8 cellular contexts compared by ENCODE assay signal in the genomic region with DNA sequence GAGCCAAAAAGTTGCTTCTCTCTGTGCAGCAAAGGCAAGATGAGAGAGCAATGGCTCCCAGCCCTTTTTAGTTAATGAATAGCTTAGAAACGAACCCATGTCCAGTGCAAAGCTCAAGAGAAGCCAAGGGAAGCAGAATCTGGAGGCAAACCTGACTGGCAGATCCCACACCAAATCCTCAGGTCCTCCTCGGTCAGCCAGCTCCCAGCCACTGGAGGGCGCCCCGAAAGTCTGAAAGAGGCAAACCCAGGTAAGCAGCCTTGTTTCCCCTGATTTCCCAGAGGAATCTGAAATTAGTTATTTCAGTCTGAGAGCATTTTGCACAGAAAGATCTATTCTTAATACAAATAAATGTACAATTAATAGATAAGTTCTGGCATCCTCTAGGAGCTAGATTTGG.
DNase-seq lines count a peak whose midpoint lies in the region; ATAC-seq, FAIRE-seq and TF ChIP-seq lines count a peak whose summit lies in the region.

No MANE protein-coding gene starts in this region.

- intact Hi-C loops in mucosa of descending colon (cut with DNase I, micrococcal nuclease) = no loop called here
- intact Hi-C loops in CD8-positive, alpha-beta T cell (cut with DNase I, micrococcal nuclease) = no loop called here

- H3K27me3 Mint-ChIP-seq in HFFc6 (ENCODE audit: insufficient read depth) = peaks cover under 1% of the 10 kb centered on the region; the same call in 1 of the 2 replicates
- no peaks in the 10 kb centered on the region for H3K27me3 Mint-ChIP-seq in CD8-positive, alpha-beta T cell (ENCODE audit: low read depth)
- H3K27me3 Mint-ChIP-seq in stimulated activated memory B cell treated with anti-CD40 and anti-IgM and Interleukin-4, amounts not matched to agents 10 μg/mL and 1 μg/mL and 100 μg/mL, for 72 hours = no peaks in the 10 kb centered on the region

- FAIRE-seq in D721Med (lab: Jason Lieb, UNC) = no peak

- no peaks in the 10 kb centered on the region for H3K9me3 Mint-ChIP-seq in HFFc6
- H3K9me3 Mint-ChIP-seq in CD8-positive, alpha-beta T cell = no peaks in the 10 kb centered on the region
- no peaks in the 10 kb centered on the region for H3K9me3 Mint-ChIP-seq in stimulated activated memory B cell treated with anti-CD40 and anti-IgM and Interleukin-4, amounts not matched to agents 10 μg/mL and 1 μg/mL and 100 μg/mL, for 72 hours

- in situ Hi-C loops in brain microvascular endothelial cell (cut with HindIII; ENCODE audit: low pct_ligation_motif_present, low sequenced_read_pairs) = no loop called here

- DNase-seq in D721Med (ENCODE audit: insufficient read length, low spot score) (no peak), HFFc6 (no peak), brain microvascular endothelial cell (no peak), mucosa of descending colon (peak in 2 of 3 donors; percentile 46 to 47)
- no peak for DNase-seq in CD8-positive, alpha-beta T cell
- DNase-seq in activated CD4-positive, CD25-positive, alpha-beta regulatory T cell (lab: John Stamatoyannopoulos, UW) = no peak

- peaks cover 49% of the 10 kb centered on the region for H3K4me1 Mint-ChIP-seq in HFFc6 (ENCODE audit: low read depth)
- no peaks in the 10 kb centered on the region for H3K4me1 Mint-ChIP-seq in CD8-positive, alpha-beta T cell (ENCODE audit: low read depth)
- H3K4me1 Mint-ChIP-seq in stimulated activated memory B cell treated with anti-CD40 and anti-IgM and Interleukin-4, amounts not matched to agents 10 μg/mL and 1 μg/mL and 100 μg/mL, for 72 hours = no peaks in the 10 kb centered on the region

- no peaks in the 10 kb centered on the region for H3K4me1 ChIP-seq in mucosa of descending colon (ENCODE audit: low read depth)
- H3K4me1 ChIP-seq in CD8-positive, alpha-beta T cell (ENCODE audit: insufficient read depth, low read length) = no peaks in the 10 kb centered on the region

- no peaks in the 10 kb centered on the region for H3K27me3 ChIP-seq in brain microvascular endothelial cell (replicated peaks)
- no peaks in the 10 kb centered on the region for H3K27me3 ChIP-seq in CD8-positive, alpha-beta T cell (ENCODE audit: insufficient read depth, low read length)

- no peak overlapping the region for H3K4me3 ChIP-seq in brain microvascular endothelial cell (ENCODE audit: low read depth, low read length)
- no peak overlapping the region for H3K4me3 ChIP-seq in mucosa of descending colon
- no peak overlapping the region for H3K4me3 ChIP-seq in CD8-positive, alpha-beta T cell (ENCODE audit: low read depth, low read length)

- ATAC-seq in mucosa of descending colon (peak; percentile 31), HG02970 (IDR thresholded peaks at IDR 0.05; ENCODE audit: low FRiP score, unreplicated experiment) (no peak)
- ATAC-seq in CD8-positive, alpha-beta T cell = no peak
- no peak for ATAC-seq in stimulated activated memory B cell treated with anti-CD40 and anti-IgM and Interleukin-4, amounts not matched to agents 10 μg/mL and 1 μg/mL and 100 μg/mL, for 72 hours

- H3K27ac ChIP-seq in brain microvascular endothelial cell = no peak overlapping the region
- H3K27ac ChIP-seq in CD8-positive, alpha-beta T cell (ENCODE audit: low read depth, low read length) = no peak overlapping the region

- POLR2A ChIA-PET in CD8-positive, alpha-beta T cell (lab: Charles Lee) = no interaction called here

- CTCF ChIA-PET in CD8-positive, alpha-beta T cell (lab: Charles Lee) = no interaction called here

- TF ChIP-seq CTCF in D721Med (IDR thresholded peaks at IDR 0.05; ENCODE audit: insufficient read depth, missing control alignments) = peak; percentile 35
- peak; percentile 74 for TF ChIP-seq CTCF in HFFc6 (IDR thresholded peaks at IDR 0.05)
- peak; percentile 54 for TF ChIP-seq CTCF in brain microvascular endothelial cell (IDR thresholded peaks at IDR 0.05; ENCODE audit: low read depth, low read length, missing control alignments)
- no peak for TF ChIP-seq CTCF in mucosa of descending colon (IDR thresholded peaks at IDR 0.05)
- no peak for TF ChIP-seq CTCF in CD8-positive, alpha-beta T cell (IDR thresholded peaks at IDR 0.05)

- H3K36me3 ChIP-seq in brain microvascular endothelial cell (replicated peaks) = no peaks in the 10 kb centered on the region
- H3K36me3 ChIP-seq in mucosa of descending colon (ENCODE audit: low read depth) = no peaks in the 10 kb centered on the region
- no peaks in the 10 kb centered on the region for H3K36me3 ChIP-seq in CD8-positive, alpha-beta T cell (ENCODE audit: insufficient read depth, low read length)

- no peak overlapping the region for H3K27ac Mint-ChIP-seq in HFFc6
- H3K27ac Mint-ChIP-seq in CD8-positive, alpha-beta T cell = no peak overlapping the region
- H3K27ac Mint-ChIP-seq in stimulated activated memory B cell treated with anti-CD40 and anti-IgM and Interleukin-4, amounts not matched to agents 10 μg/mL and 1 μg/mL and 100 μg/mL, for 72 hours = no peak overlapping the region

- no peaks in the 10 kb centered on the region for H3K36me3 Mint-ChIP-seq in HFFc6 (ENCODE audit: low read depth)
- H3K36me3 Mint-ChIP-seq in CD8-positive, alpha-beta T cell = no peaks in the 10 kb centered on the region
- H3K36me3 Mint-ChIP-seq in stimulated activated memory B cell treated with anti-CD40 and anti-IgM and Interleukin-4, amounts not matched to agents 10 μg/mL and 1 μg/mL and 100 μg/mL, for 72 hours = no peaks in the 10 kb centered on the region

- H3K4me3 Mint-ChIP-seq in HFFc6 = no peak overlapping the region
- no peak overlapping the region for H3K4me3 Mint-ChIP-seq in CD8-positive, alpha-beta T cell
- H3K4me3 Mint-ChIP-seq in stimulated activated memory B cell treated with anti-CD40 and anti-IgM and Interleukin-4, amounts not matched to agents 10 μg/mL and 1 μg/mL and 100 μg/mL, for 72 hours = no peak overlapping the region

- H3K9me3 ChIP-seq in mucosa of descending colon = no peaks in the 10 kb centered on the region
- no peaks in the 10 kb centered on the region for H3K9me3 ChIP-seq in CD8-positive, alpha-beta T cell (ENCODE audit: low read length)

Comparison
In these comparisons a context has a peak if more than half of its experiments do, and no peak if none do; other contexts are left out.
1. DNase-seq: peak in mucosa of descending colon (2 of 3); none in D721Med (single experiment), HFFc6 (single experiment), brain microvascular endothelial cell (single experiment), CD8-positive, alpha-beta T cell (0 of 7) and activated CD4-positive, CD25-positive, alpha-beta regulatory T cell (0 of 4).
2. CTCF ChIP-seq: peak in D721Med (single experiment), HFFc6 (single experiment) and brain microvascular endothelial cell (single experiment); none in mucosa of descending colon (single experiment) and CD8-positive, alpha-beta T cell (single experiment).